Comparison of ENCODE assay signal across 9 cellular contexts in the genomic region with DNA sequence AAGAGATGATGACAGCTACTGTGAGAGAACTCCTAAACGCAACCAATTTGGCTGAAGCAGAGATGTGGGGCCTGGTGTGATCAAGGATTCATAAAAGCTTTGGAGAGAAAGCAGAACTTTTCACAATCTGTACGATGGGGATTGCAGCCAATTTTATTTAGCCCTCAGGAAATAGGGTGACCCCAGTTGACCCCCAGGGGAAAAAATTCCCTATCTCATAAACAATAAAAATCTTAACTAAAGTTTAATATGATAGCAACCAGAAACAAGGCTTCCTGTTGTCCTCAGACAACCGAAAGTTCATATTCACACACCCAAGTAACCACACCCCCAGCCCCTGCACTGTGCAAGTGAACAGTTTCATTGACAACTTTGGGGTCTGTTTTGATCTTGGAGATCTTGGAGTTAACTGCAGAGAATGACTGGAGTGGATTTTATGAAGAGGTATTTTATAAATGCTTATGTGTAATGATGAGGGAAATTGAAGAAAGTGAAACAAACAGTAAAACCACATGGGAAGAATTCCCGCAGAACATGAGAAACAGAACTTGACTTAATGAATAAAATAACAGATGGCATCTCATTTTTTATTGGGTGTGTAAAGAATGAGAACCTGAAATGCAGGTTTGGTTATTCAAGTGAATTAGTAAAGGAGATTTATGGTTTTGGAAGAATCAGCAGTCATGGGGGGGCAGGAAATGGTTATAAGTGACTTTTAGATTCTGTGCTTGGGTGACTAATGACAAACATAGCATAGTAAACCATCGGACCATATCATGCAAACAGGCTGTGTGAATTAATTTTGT.
DNase-seq lines count a peak whose midpoint lies in the region; ATAC-seq, FAIRE-seq and TF ChIP-seq lines count a peak whose summit lies in the region.
"Had no signal": no experiment of that assay in that cellular context is flagged by ENCODE, and none has a peak within 500 bp of the region (broad histone marks: within the 10 kb centered on the region; RNA-seq: fewer than 3 reads in every experiment).

No MANE protein-coding gene starts in this region.

- no peaks in the 10 kb centered on the region for H3K27me3 ChIP-seq in astrocyte (ENCODE audit: insufficient read depth, low read length)
- no peaks in the 10 kb centered on the region for H3K27me3 ChIP-seq in testis

- no peak overlapping the region for H2AFZ ChIP-seq in astrocyte (ENCODE audit: low read depth, low read length)

- no peaks in the 10 kb centered on the region for H3K36me3 Mint-ChIP-seq in astrocyte (ENCODE audit: low read depth, unreplicated experiment)
- H3K36me3 Mint-ChIP-seq in naive thymus-derived CD8-positive, alpha-beta T cell = no peaks in the 10 kb centered on the region
- H3K36me3 Mint-ChIP-seq: IgD-negative memory B cell had no signal

- no peak for TF ChIP-seq POLR2A in testis (IDR thresholded peaks at IDR 0.05)
- TF ChIP-seq POLR2A in lower leg skin (IDR thresholded peaks at IDR 0.05) = no peak

- H3K27me3 Mint-ChIP-seq in astrocyte (ENCODE audit: low read depth, unreplicated experiment) = no peaks in the 10 kb centered on the region
- H3K27me3 Mint-ChIP-seq in naive thymus-derived CD8-positive, alpha-beta T cell = peaks cover 0 to 5% (median 3%) of the 10 kb centered on the region in 5 donors
- H3K27me3 Mint-ChIP-seq: IgD-negative memory B cell had no signal

- POLR2A ChIA-PET in naive thymus-derived CD8-positive, alpha-beta T cell (lab: Charles Lee) = no interaction called here

- H3K4me3 ChIP-seq in astrocyte (ENCODE audit: insufficient read depth, low read depth, low read length) (no peak overlapping the region), testis (no peak overlapping the region), lower leg skin (ENCODE audit: low read depth, poor library complexity, severe bottlenecking) (no peak overlapping the region)

- no peak overlapping the region for H3K4me3 Mint-ChIP-seq in astrocyte (ENCODE audit: unreplicated experiment)
- no peak overlapping the region for H3K4me3 Mint-ChIP-seq in naive thymus-derived CD8-positive, alpha-beta T cell
- H3K4me3 Mint-ChIP-seq: IgD-negative memory B cell had no signal

- no peaks in the 10 kb centered on the region for H3K36me3 ChIP-seq in astrocyte (ENCODE audit: insufficient read depth, low read length)
- no peaks in the 10 kb centered on the region for H3K36me3 ChIP-seq in testis (ENCODE audit: low read depth, missing control alignments)

- ATAC-seq in GM19397 (IDR thresholded peaks at IDR 0.05; ENCODE audit: unreplicated experiment) = peak; percentile 78
- ATAC-seq in HG03442 (IDR thresholded peaks at IDR 0.05; ENCODE audit: unreplicated experiment) = peak; percentile 80
- ATAC-seq in naive thymus-derived CD8-positive, alpha-beta T cell = peak; percentile 20 to 36

- H3K79me2 ChIP-seq in astrocyte (ENCODE audit: insufficient read depth, low read length) = no peaks in the 10 kb centered on the region

- FAIRE-seq in astrocyte (lab: Jason Lieb, UNC) = no peak

- H3K27ac ChIP-seq in astrocyte (ENCODE audit: low read depth, low read length) (no peak overlapping the region), testis (no peak overlapping the region)

- H3K9me3 Mint-ChIP-seq in astrocyte (ENCODE audit: unreplicated experiment) = no peaks in the 10 kb centered on the region
- H3K9me3 Mint-ChIP-seq in naive thymus-derived CD8-positive, alpha-beta T cell = no peaks in the 10 kb centered on the region
- H3K9me3 Mint-ChIP-seq: IgD-negative memory B cell had no signal

- H3K4me1 ChIP-seq in astrocyte (ENCODE audit: insufficient read depth, low read length) (peaks cover 12% of the 10 kb centered on the region), testis (no peaks in the 10 kb centered on the region)

- intact Hi-C loops in testis (cut with DNase I; ENCODE audit: low total_unique reads) (no loop called here), lower leg skin (cut with DNase I; ENCODE audit: low total_unique reads) (no loop called here)

- H3K9ac ChIP-seq in astrocyte (ENCODE audit: low read length) = peak overlapping the region; percentile 52

- peak overlapping the region; percentile 63 for H3K4me2 ChIP-seq in astrocyte (ENCODE audit: low read length)

- DNase-seq in DMS153 treated with DMSO at 0.1 percent for 48 hours (lab: John Stamatoyannopoulos, UW; ENCODE audit: unreplicated experiment) = peak; percentile 18
- DNase-seq in astrocyte (ENCODE audit: low read depth) = peak; percentile 34
- no peak for DNase-seq in naive thymus-derived CD8-positive, alpha-beta T cell
- DNase-seq in testis = no peak
- no peak for DNase-seq in stimulated activated CD4-positive, alpha-beta T cell treated with anti-CD3 and anti-CD28 coated beads, Interleukin-12 subunit alpha, Interleukin-12 subunit beta, amount 100 ng/mL, for 4 hours
- DNase-seq in lower leg skin (ENCODE audit: low spot score in 2 of 2) = no peak

- no peaks in the 10 kb centered on the region for H3K9me3 ChIP-seq in astrocyte (ENCODE audit: insufficient read depth, low read depth, low read length)
- H3K9me3 ChIP-seq in testis = no peaks in the 10 kb centered on the region

- peaks cover 12% of the 10 kb centered on the region for H3K4me1 Mint-ChIP-seq in astrocyte (ENCODE audit: low read depth, unreplicated experiment)
- H3K4me1 Mint-ChIP-seq in naive thymus-derived CD8-positive, alpha-beta T cell = peaks cover 0 to 8% (median 0%) of the 10 kb centered on the region in 4 donors

- no peak overlapping the region for H3K27ac Mint-ChIP-seq in astrocyte (ENCODE audit: unreplicated experiment)
- no peak overlapping the region for H3K27ac Mint-ChIP-seq in naive thymus-derived CD8-positive, alpha-beta T cell
- H3K27ac Mint-ChIP-seq: IgD-negative memory B cell had no signal

- no peak for TF ChIP-seq CTCF in astrocyte (IDR thresholded peaks at IDR 0.05; ENCODE audit: insufficient read depth, low read depth, low read length)
- no peak for TF ChIP-seq CTCF in testis (IDR thresholded peaks at IDR 0.05)
- TF ChIP-seq CTCF in lower leg skin (IDR thresholded peaks at IDR 0.05) = no peak

- WGBS in testis, 2 donors = 67 to 72% methylated on average over 5 of the region's 5 CpGs
- WGBS in lower leg skin, 2 donors = 12 to 14% methylated on average over 5 of the region's 5 CpGs

- no peaks in the 10 kb centered on the region for H4K20me1 ChIP-seq in astrocyte (ENCODE audit: insufficient read depth, low read length)

Comparison
In these comparisons a context has a peak if more than half of its experiments do, and no peak if none do; other contexts are left out.
1. DNase-seq: peak in DMS153 treated with DMSO at 0.1 percent for 48 hours (single experiment) and astrocyte (single experiment); none in naive thymus-derived CD8-positive, alpha-beta T cell (0 of 10), testis (single experiment), stimulated activated CD4-positive, alpha-beta T cell treated with anti-CD3 and anti-CD28 coated beads, Interleukin-12 subunit alpha, Interleukin-12 subunit beta, amount 100 ng/mL, for 4 hours (single experiment) and lower leg skin (0 of 2).
2. ATAC-seq: peak in every context shown above with its lines; median percentile 80 in HG03442; 78 in GM19397; 28 in naive thymus-derived CD8-positive, alpha-beta T cell.